1 cellular context compared by ENCODE assay signal in genomic region chr15:75455982-75456531, GRCh38.
TF ChIP-seq lines count a peak whose summit lies in the region.

No MANE protein-coding gene starts in this region.

TF ChIP-seq in HepG2, 621 proteins besides CTCF, POLR2A, EP300 and RAD21 (continued from another document):
- TF ChIP-seq, protein P1, sequence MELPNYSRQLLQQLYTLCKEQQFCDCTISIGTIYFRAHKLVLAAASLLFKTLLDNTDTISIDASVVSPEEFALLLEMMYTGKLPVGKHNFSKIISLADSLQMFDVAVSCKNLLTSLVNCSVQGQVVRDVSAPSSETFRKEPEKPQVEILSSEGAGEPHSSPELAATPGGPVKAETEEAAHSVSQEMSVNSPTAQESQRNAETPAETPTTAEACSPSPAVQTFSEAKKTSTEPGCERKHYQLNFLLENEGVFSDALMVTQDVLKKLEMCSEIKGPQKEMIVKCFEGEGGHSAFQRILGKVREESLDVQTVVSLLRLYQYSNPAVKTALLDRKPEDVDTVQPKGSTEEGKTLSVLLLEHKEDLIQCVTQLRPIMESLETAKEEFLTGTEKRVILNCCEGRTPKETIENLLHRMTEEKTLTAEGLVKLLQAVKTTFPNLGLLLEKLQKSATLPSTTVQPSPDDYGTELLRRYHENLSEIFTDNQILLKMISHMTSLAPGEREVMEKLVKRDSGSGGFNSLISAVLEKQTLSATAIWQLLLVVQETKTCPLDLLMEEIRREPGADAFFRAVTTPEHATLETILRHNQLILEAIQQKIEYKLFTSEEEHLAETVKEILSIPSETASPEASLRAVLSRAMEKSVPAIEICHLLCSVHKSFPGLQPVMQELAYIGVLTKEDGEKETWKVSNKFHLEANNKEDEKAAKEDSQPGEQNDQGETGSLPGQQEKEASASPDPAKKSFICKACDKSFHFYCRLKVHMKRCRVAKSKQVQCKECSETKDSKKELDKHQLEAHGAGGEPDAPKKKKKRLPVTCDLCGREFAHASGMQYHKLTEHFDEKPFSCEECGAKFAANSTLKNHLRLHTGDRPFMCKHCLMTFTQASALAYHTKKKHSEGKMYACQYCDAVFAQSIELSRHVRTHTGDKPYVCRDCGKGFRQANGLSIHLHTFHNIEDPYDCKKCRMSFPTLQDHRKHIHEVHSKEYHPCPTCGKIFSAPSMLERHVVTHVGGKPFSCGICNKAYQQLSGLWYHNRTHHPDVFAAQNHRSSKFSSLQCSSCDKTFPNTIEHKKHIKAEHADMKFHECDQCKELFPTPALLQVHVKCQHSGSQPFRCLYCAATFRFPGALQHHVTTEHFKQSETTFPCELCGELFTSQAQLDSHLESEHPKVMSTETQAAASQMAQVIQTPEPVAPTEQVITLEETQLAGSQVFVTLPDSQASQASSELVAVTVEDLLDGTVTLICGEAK (IDR thresholded peaks at IDR 0.05), result no peak
- TF ChIP-seq, protein P1 (CRISPR knock-in tag; IDR thresholded peaks at IDR 0.05), result 0 out of 2 replicates have a peak, but pooled peaks have one; percentile 11
- TF ChIP-seq ZNF691 (CRISPR knock-in tag; IDR thresholded peaks at IDR 0.05; ENCODE audit: borderline replicate concordance, low read depth), result peak; percentile 18; the same call in 1 of the 2 replicates
- TF ChIP-seq TRAFD1 (CRISPR knock-in tag; IDR thresholded peaks at IDR 0.05; ENCODE audit: borderline replicate concordance), result no peak
- no peak for TF ChIP-seq E2F5 (CRISPR knock-in tag; conservative IDR thresholded peaks at IDR 0.05)
- TF ChIP-seq, protein P2, sequence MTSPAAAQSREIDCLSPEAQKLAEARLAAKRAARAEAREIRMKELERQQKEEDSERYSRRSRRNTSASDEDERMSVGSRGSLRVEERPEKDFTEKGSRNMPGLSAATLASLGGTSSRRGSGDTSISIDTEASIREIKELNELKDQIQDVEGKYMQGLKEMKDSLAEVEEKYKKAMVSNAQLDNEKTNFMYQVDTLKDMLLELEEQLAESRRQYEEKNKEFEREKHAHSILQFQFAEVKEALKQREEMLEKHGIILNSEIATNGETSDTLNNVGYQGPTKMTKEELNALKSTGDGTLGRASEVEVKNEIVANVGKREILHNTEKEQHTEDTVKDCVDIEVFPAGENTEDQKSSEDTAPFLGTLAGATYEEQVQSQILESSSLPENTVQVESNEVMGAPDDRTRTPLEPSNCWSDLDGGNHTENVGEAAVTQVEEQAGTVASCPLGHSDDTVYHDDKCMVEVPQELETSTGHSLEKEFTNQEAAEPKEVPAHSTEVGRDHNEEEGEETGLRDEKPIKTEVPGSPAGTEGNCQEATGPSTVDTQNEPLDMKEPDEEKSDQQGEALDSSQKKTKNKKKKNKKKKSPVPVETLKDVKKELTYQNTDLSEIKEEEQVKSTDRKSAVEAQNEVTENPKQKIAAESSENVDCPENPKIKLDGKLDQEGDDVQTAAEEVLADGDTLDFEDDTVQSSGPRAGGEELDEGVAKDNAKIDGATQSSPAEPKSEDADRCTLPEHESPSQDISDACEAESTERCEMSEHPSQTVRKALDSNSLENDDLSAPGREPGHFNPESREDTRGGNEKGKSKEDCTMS (CRISPR knock-in tag; conservative IDR thresholded peaks at IDR 0.05), result no peak
- TF ChIP-seq SP2 (CRISPR knock-in tag; IDR thresholded peaks at IDR 0.05), result 0 out of 2 replicates have a peak, but pooled peaks have one; percentile 0
- no peak for TF ChIP-seq NR3C1 (CRISPR knock-in tag; IDR thresholded peaks at IDR 0.05)
- TF ChIP-seq ZNF597 (CRISPR knock-in tag; IDR thresholded peaks at IDR 0.05), result no peak
- peak; percentile 45; the same call in 1 of the 2 replicates for TF ChIP-seq HOXA3 (CRISPR knock-in tag; IDR thresholded peaks at IDR 0.05)
- TF ChIP-seq SMAD9 (CRISPR knock-in tag; IDR thresholded peaks at IDR 0.05), result no peak
- peak; percentile 55; the same call in 1 of the 2 replicates for TF ChIP-seq KMT2B (CRISPR knock-in tag; IDR thresholded peaks at IDR 0.05)
- no peak for TF ChIP-seq MEIS1 (CRISPR knock-in tag; IDR thresholded peaks at IDR 0.05; ENCODE audit: borderline replicate concordance)
- no peak for TF ChIP-seq TEAD2 (CRISPR knock-in tag; IDR thresholded peaks at IDR 0.05)
- TF ChIP-seq, protein P3, sequence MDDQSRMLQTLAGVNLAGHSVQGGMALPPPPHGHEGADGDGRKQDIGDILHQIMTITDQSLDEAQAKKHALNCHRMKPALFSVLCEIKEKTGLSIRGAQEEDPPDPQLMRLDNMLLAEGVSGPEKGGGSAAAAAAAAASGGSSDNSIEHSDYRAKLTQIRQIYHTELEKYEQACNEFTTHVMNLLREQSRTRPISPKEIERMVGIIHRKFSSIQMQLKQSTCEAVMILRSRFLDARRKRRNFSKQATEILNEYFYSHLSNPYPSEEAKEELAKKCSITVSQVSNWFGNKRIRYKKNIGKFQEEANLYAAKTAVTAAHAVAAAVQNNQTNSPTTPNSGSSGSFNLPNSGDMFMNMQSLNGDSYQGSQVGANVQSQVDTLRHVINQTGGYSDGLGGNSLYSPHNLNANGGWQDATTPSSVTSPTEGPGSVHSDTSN (CRISPR knock-in tag; IDR thresholded peaks at IDR 0.05; ENCODE audit: borderline replicate concordance), result no peak
- peak; percentile 64; the same call in 1 of the 2 replicates for TF ChIP-seq DMAP1 (CRISPR knock-in tag; IDR thresholded peaks at IDR 0.05)
- no peak for TF ChIP-seq SOX6 (IDR thresholded peaks at IDR 0.05)
- no peak for TF ChIP-seq SOX6 (CRISPR knock-in tag; IDR thresholded peaks at IDR 0.05)
- TF ChIP-seq ZNF235 (CRISPR knock-in tag; IDR thresholded peaks at IDR 0.05; ENCODE audit: borderline replicate concordance), result no peak
- no peak for TF ChIP-seq ZNF367 (CRISPR knock-in tag; IDR thresholded peaks at IDR 0.05; ENCODE audit: borderline replicate concordance)
- TF ChIP-seq TCF7L2 (IDR thresholded peaks at IDR 0.05; ENCODE audit: low read depth, low read length), result no peak
- peak; percentile 9 for TF ChIP-seq TEAD3 (CRISPR knock-in tag; optimal IDR thresholded peaks at IDR 0.05; ENCODE audit: borderline replicate concordance)
- TF ChIP-seq MXI1 (IDR thresholded peaks at IDR 0.05; ENCODE audit: borderline replicate concordance, low read depth, low read length), result peak; percentile 12; the same call in 1 of the 3 replicates
- TF ChIP-seq, protein P4, sequence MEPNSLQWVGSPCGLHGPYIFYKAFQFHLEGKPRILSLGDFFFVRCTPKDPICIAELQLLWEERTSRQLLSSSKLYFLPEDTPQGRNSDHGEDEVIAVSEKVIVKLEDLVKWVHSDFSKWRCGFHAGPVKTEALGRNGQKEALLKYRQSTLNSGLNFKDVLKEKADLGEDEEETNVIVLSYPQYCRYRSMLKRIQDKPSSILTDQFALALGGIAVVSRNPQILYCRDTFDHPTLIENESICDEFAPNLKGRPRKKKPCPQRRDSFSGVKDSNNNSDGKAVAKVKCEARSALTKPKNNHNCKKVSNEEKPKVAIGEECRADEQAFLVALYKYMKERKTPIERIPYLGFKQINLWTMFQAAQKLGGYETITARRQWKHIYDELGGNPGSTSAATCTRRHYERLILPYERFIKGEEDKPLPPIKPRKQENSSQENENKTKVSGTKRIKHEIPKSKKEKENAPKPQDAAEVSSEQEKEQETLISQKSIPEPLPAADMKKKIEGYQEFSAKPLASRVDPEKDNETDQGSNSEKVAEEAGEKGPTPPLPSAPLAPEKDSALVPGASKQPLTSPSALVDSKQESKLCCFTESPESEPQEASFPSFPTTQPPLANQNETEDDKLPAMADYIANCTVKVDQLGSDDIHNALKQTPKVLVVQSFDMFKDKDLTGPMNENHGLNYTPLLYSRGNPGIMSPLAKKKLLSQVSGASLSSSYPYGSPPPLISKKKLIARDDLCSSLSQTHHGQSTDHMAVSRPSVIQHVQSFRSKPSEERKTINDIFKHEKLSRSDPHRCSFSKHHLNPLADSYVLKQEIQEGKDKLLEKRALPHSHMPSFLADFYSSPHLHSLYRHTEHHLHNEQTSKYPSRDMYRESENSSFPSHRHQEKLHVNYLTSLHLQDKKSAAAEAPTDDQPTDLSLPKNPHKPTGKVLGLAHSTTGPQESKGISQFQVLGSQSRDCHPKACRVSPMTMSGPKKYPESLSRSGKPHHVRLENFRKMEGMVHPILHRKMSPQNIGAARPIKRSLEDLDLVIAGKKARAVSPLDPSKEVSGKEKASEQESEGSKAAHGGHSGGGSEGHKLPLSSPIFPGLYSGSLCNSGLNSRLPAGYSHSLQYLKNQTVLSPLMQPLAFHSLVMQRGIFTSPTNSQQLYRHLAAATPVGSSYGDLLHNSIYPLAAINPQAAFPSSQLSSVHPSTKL (CRISPR knock-in tag; IDR thresholded peaks at IDR 0.05), result 0 out of 2 replicates have a peak, but pooled peaks have one; percentile 4
- peak; percentile 43; the same call in 1 of the 2 replicates for TF ChIP-seq NRL (CRISPR knock-in tag; IDR thresholded peaks at IDR 0.05; ENCODE audit: borderline replicate concordance)
- no peak for TF ChIP-seq FOXK2 (IDR thresholded peaks at IDR 0.05)
- TF ChIP-seq ZNF460 (CRISPR knock-in tag; IDR thresholded peaks at IDR 0.05; ENCODE audit: borderline replicate concordance), result no peak
- no peak for TF ChIP-seq NFYC (CRISPR knock-in tag; IDR thresholded peaks at IDR 0.05)
- no peak for TF ChIP-seq HOXA9 (CRISPR knock-in tag; IDR thresholded peaks at IDR 0.05; ENCODE audit: borderline replicate concordance)
- no peak for TF ChIP-seq ZFP36L1 (CRISPR knock-in tag; IDR thresholded peaks at IDR 0.05)
- no peak for TF ChIP-seq CBX2 (IDR thresholded peaks at IDR 0.05; ENCODE audit: low read depth, low read length)
- TF ChIP-seq CBX2 (CRISPR knock-in tag; IDR thresholded peaks at IDR 0.05; ENCODE audit: low read depth), result no peak
